In genomic region chr9:111937301-111937700, GRCh38 we compare ENCODE assay signal across 10 cellular contexts. TPM values are rescaled to one million over a fixed set of nuclear protein-coding genes. Genes with fewer than 3 reads are reported as not detected.
A peak's percentile ranks its signal among the peaks of the same experiment; 100 is the strongest.
DNase-seq lines count a peak whose midpoint lies in the region; ATAC-seq, FAIRE-seq and TF ChIP-seq lines count a peak whose summit lies in the region.
"Had no signal": no experiment of that assay in that cellular context is flagged by ENCODE, and none has a peak within 500 bp of the region (broad histone marks: within the 10 kb centered on the region; RNA-seq: fewer than 3 reads in every experiment).

No MANE protein-coding gene starts in this region.

- peaks cover 23% of the 10 kb centered on the region for H3K4me1 Mint-ChIP-seq in activated naive CD4-positive, alpha-beta T cell treated with anti-CD3 and anti-CD28 coated beads for 36 hours (ENCODE audit: low read depth)
- H3K4me1 Mint-ChIP-seq in activated CD8-positive, alpha-beta T cell treated with anti-CD3 and anti-CD28 coated beads, Interleukin-2, amount 10 ng/mL, durations not matched to agents 7 days and 5 days (ENCODE audit: low read depth): peaks cover 25% of the 10 kb centered on the region

- FAIRE-seq in urothelium cell line (lab: Jason Lieb, UNC): no peak

- H3K9me3 Mint-ChIP-seq in activated naive CD4-positive, alpha-beta T cell treated with anti-CD3 and anti-CD28 coated beads for 36 hours: no peaks in the 10 kb centered on the region
- H3K9me3 Mint-ChIP-seq in activated CD8-positive, alpha-beta T cell treated with anti-CD3 and anti-CD28 coated beads, Interleukin-2, amount 10 ng/mL, durations not matched to agents 7 days and 5 days (ENCODE audit: insufficient read depth): no peaks in the 10 kb centered on the region

- CTCF ChIA-PET in activated naive CD4-positive, alpha-beta T cell treated with anti-CD3 and anti-CD28 coated beads for 36 hours (lab: Charles Lee): interaction anchor here (1.5 kb wide), 1 partner anchor 137 kb away, joined by 6 read pairs; no protein-coding TSS in a partner anchor
- CTCF ChIA-PET in activated CD8-positive, alpha-beta T cell treated with anti-CD3 and anti-CD28 coated beads, Interleukin-2, amount 10 ng/mL, durations not matched to agents 7 days and 5 days (lab: Charles Lee): interaction anchor here (1.4 kb wide), 1 partner anchor 40 kb away, joined by 4 read pairs; no protein-coding TSS in a partner anchor

- H3K27ac ChIP-seq in right lobe of liver (peak overlapping the region in 2 of 3 donors; percentile 52 to 72), stomach (peak overlapping the region in 4 of 5 donors; percentile 36 to 66 (median 50))

- TF ChIP-seq CTCF in right lobe of liver (IDR thresholded peaks at IDR 0.05) (no peak), stomach (IDR thresholded peaks at IDR 0.05) (no peak)

- TF ChIP-seq POLR2A in right lobe of liver (IDR thresholded peaks at IDR 0.05) (no peak), stomach (IDR thresholded peaks at IDR 0.05) (no peak)

- POLR2A ChIA-PET in activated CD8-positive, alpha-beta T cell treated with anti-CD3 and anti-CD28 coated beads, Interleukin-2, amount 10 ng/mL, durations not matched to agents 7 days and 5 days (lab: Charles Lee): interaction anchor here (1.1 to 2.5 kb wide), 3 partner anchors 11 to 442 kb away, joined by 3 to 7 read pairs (median 3); partner anchors contain the start of gene HSDL2

- H3K36me3 ChIP-seq in right lobe of liver: peaks cover 2 to 13% (median 5%) of the 10 kb centered on the region in 4 donors
- H3K36me3 ChIP-seq in stomach: peaks cover 9 to 38% (median 33%) of the 10 kb centered on the region in 4 donors

- DNase-seq in activated naive CD4-positive, alpha-beta T cell treated with anti-CD3 and anti-CD28 coated beads for 36 hours: no peak
- DNase-seq in activated naive CD4-positive, alpha-beta T cell treated with Interleukin-2 at 50 U/mL for 16 hours: no peak
- no peak for DNase-seq in activated CD8-positive, alpha-beta T cell treated with anti-CD3 and anti-CD28 coated beads, Interleukin-2, amount 10 ng/mL, durations not matched to agents 7 days and 5 days
- no peak for DNase-seq in right lobe of liver
- no peak for DNase-seq in stomach
- no peak for DNase-seq in urothelium cell line (ENCODE audit: low spot score)
- DNase-seq in HuH-7 (ENCODE audit: low spot score): no peak
- no peak for DNase-seq in H4 (ENCODE audit: low spot score)
- DNase-seq: NCI-H1105 treated with DMSO at 0.1 percent for 48 hours had no signal

- no peaks in the 10 kb centered on the region for H3K27me3 Mint-ChIP-seq in activated naive CD4-positive, alpha-beta T cell treated with anti-CD3 and anti-CD28 coated beads for 36 hours (ENCODE audit: low read depth)
- H3K27me3 Mint-ChIP-seq in activated CD8-positive, alpha-beta T cell treated with anti-CD3 and anti-CD28 coated beads, Interleukin-2, amount 10 ng/mL, durations not matched to agents 7 days and 5 days (ENCODE audit: low read depth): no peaks in the 10 kb centered on the region

- H3K4me3 ChIP-seq in right lobe of liver: no peak overlapping the region
- no peak overlapping the region for H3K4me3 ChIP-seq in stomach
- H3K4me3 ChIP-seq: gastrocnemius medialis had no signal

- WGBS in right lobe of liver (ENCODE audit: insufficient coverage, low coverage, low lambda C conversion rate, missing lambda C conversion rate): 88% methylated on average over 2 of the region's 2 CpGs
- WGBS in stomach, 5 donors: 86 to 94% (median 92%) methylated on average over 2 of the region's 2 CpGs

- no peaks in the 10 kb centered on the region for H3K9me3 ChIP-seq in right lobe of liver
- no peaks in the 10 kb centered on the region for H3K9me3 ChIP-seq in stomach
- H3K9me3 ChIP-seq: gastrocnemius medialis had no signal

- H3K27ac Mint-ChIP-seq in activated naive CD4-positive, alpha-beta T cell treated with anti-CD3 and anti-CD28 coated beads for 36 hours: peak overlapping the region; percentile 86
- H3K27ac Mint-ChIP-seq in activated CD8-positive, alpha-beta T cell treated with anti-CD3 and anti-CD28 coated beads, Interleukin-2, amount 10 ng/mL, durations not matched to agents 7 days and 5 days: peak overlapping the region; percentile 71

- ATAC-seq in activated CD8-positive, alpha-beta T cell treated with anti-CD3 and anti-CD28 coated beads, Interleukin-2, amount 10 ng/mL, durations not matched to agents 7 days and 5 days: peak; percentile 28
- ATAC-seq in right lobe of liver: peak in 2 of 4 donors; percentile 12 to 15

- peaks cover 0 to 20% (median 8%) of the 10 kb centered on the region in 4 donors for H3K4me1 ChIP-seq in right lobe of liver
- H3K4me1 ChIP-seq in stomach: peaks cover 5 to 68% (median 28%) of the 10 kb centered on the region in 4 donors

- no peak for TF ChIP-seq EP300 in stomach (IDR thresholded peaks at IDR 0.05)

- peaks cover 17% of the 10 kb centered on the region for H3K36me3 Mint-ChIP-seq in activated naive CD4-positive, alpha-beta T cell treated with anti-CD3 and anti-CD28 coated beads for 36 hours (ENCODE audit: low read depth)
- H3K36me3 Mint-ChIP-seq in activated CD8-positive, alpha-beta T cell treated with anti-CD3 and anti-CD28 coated beads, Interleukin-2, amount 10 ng/mL, durations not matched to agents 7 days and 5 days (ENCODE audit: low read depth): peaks cover 53% of the 10 kb centered on the region

- H3K27me3 ChIP-seq in right lobe of liver: no peaks in the 10 kb centered on the region
- no peaks in the 10 kb centered on the region for H3K27me3 ChIP-seq in stomach
- H3K27me3 ChIP-seq: gastrocnemius medialis had no signal

- H3K4me3 Mint-ChIP-seq in activated naive CD4-positive, alpha-beta T cell treated with anti-CD3 and anti-CD28 coated beads for 36 hours: no peak overlapping the region
- H3K4me3 Mint-ChIP-seq in activated CD8-positive, alpha-beta T cell treated with anti-CD3 and anti-CD28 coated beads, Interleukin-2, amount 10 ng/mL, durations not matched to agents 7 days and 5 days: no peak overlapping the region

- intact Hi-C loops in activated naive CD4-positive, alpha-beta T cell treated with anti-CD3 and anti-CD28 coated beads for 36 hours (cut with micrococcal nuclease): no loop called here
- intact Hi-C loops in right lobe of liver (cut with DNase I) (no loop called here), stomach (cut with DNase I; ENCODE audit: low total_unique reads) (no loop called here)

RNA-seq across cellular contexts. Expression of gene UGCG, which starts 40.7 kb away (rescaled TPM):
- total RNA-seq in activated naive CD4-positive, alpha-beta T cell treated with anti-CD3 and anti-CD28 coated beads for 36 hours: 10 to 100 TPM in 1 of 2 experiments, 1 to 10 TPM in 1; 8.8 to 10.5 TPM
- total RNA-seq in activated CD8-positive, alpha-beta T cell treated with anti-CD3 and anti-CD28 coated beads, Interleukin-2, amount 10 ng/mL, durations not matched to agents 7 days and 5 days: 10 to 100 TPM; 24.6 to 25.4 TPM
- 10 to 100 TPM in 5 of 6 experiments, 1 to 10 TPM in 1; 7.9 to 37.2 (median 17.1) TPM for total RNA-seq in right lobe of liver
- total RNA-seq in stomach: 100 to 1,000 TPM in 1 of 5 donors, 10 to 100 TPM in 4; 19.2 to 182 (median 42.6) TPM
- polyA plus RNA-seq in stomach: 10 to 100 TPM; 13.7 to 17.1 (median 16.6) TPM
- total RNA-seq in H4 (2014; rRNA removed; shearing (Covaris generic)): 21.2 and 24.4 TPM in 2 replicates
